In the genomic region with DNA sequence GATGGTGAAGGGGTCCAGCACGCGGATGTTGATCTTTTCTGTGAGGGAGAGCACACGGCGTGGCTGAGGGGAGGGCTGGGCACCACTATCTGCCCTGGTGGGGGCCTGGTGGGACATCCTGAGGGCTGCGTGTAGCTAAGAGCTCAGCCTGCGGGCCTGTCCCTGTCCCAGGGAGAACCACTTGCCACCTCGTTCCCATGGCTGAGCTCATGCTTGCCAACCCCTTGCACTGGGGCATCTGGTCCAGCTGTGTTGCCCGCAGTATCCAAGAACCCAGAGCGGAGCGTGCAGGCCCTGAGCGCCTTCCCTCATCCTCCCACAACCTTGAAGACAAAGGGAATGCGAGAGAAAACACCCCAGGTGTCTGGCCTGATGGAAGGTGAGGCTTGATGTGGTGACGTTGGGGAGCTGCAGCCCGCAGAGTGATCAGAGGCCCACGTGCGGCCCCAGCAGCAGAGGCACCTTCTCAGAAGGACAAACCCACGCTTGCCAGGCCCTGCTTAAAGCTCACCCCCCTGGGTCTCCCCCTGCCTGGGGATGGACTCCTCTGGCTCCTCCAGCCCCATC, we compare ENCODE assay signal across 1 cellular context.
TF ChIP-seq lines count a peak whose summit lies in the region.

No MANE protein-coding gene starts in this region.

TF ChIP-seq in GM12891, 5 proteins besides CTCF, POLR2A, EP300 and RAD21 (continued from another document):
- TF ChIP-seq POU2F2 (IDR thresholded peaks at IDR 0.05; ENCODE audit: low read depth, low read length) = no peak
- no peak for TF ChIP-seq PAX5 (IDR thresholded peaks at IDR 0.05; ENCODE audit: insufficient read depth, low read length, severe bottlenecking)
